Comparison of ENCODE assay signal across 1 cellular context in genomic region chr5:74187757-74188156, GRCh38.
TF ChIP-seq lines count a peak whose summit lies in the region.

No MANE protein-coding gene starts in this region.

TF ChIP-seq in GM23338, 12 proteins besides CTCF, POLR2A, EP300 and RAD21 (continued from another document):
- TF ChIP-seq ETS1 (IDR thresholded peaks at IDR 0.05) = no peak
- TF ChIP-seq JUNB (IDR thresholded peaks at IDR 0.05; ENCODE audit: unreplicated experiment) = no peak
- TF ChIP-seq, protein P1, sequence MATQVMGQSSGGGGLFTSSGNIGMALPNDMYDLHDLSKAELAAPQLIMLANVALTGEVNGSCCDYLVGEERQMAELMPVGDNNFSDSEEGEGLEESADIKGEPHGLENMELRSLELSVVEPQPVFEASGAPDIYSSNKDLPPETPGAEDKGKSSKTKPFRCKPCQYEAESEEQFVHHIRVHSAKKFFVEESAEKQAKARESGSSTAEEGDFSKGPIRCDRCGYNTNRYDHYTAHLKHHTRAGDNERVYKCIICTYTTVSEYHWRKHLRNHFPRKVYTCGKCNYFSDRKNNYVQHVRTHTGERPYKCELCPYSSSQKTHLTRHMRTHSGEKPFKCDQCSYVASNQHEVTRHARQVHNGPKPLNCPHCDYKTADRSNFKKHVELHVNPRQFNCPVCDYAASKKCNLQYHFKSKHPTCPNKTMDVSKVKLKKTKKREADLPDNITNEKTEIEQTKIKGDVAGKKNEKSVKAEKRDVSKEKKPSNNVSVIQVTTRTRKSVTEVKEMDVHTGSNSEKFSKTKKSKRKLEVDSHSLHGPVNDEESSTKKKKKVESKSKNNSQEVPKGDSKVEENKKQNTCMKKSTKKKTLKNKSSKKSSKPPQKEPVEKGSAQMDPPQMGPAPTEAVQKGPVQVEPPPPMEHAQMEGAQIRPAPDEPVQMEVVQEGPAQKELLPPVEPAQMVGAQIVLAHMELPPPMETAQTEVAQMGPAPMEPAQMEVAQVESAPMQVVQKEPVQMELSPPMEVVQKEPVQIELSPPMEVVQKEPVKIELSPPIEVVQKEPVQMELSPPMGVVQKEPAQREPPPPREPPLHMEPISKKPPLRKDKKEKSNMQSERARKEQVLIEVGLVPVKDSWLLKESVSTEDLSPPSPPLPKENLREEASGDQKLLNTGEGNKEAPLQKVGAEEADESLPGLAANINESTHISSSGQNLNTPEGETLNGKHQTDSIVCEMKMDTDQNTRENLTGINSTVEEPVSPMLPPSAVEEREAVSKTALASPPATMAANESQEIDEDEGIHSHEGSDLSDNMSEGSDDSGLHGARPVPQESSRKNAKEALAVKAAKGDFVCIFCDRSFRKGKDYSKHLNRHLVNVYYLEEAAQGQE (IDR thresholded peaks at IDR 0.05; ENCODE audit: unreplicated experiment) = no peak
- TF ChIP-seq STAT1 (IDR thresholded peaks at IDR 0.05; ENCODE audit: unreplicated experiment) = no peak
